Comparison of ENCODE assay signal across 15 cellular contexts in genomic region chr7:140691368-140692045, GRCh38. TPM values are rescaled to one million over a fixed set of nuclear protein-coding genes. Genes with fewer than 3 reads are reported as not detected.
"Had no signal": no experiment of that assay in that cellular context is flagged by ENCODE, and none has a peak within 500 bp of the region (broad histone marks: within the 10 kb centered on the region; RNA-seq: fewer than 3 reads in every experiment).

No MANE protein-coding gene starts in this region.

- H3K9ac ChIP-seq: parathyroid adenoma had no signal

- H3K79me2 ChIP-seq: parathyroid adenoma had no signal

- DNase-seq: activated CD4-positive, alpha-beta T cell treated with anti-CD3 and anti-CD28 coated beads for 48 hours; amygdala; cerebellar nuclear complex; dermis blood vessel endothelial cell; left lung; retina; T-cell had no signal

- H2AFZ ChIP-seq: parathyroid adenoma had no signal

- H3K4me3 Mint-ChIP-seq: activated naive CD8-positive, alpha-beta T cell; brain; memory B cell; T-cell had no signal

- H3K27me3 Mint-ChIP-seq: activated naive CD8-positive, alpha-beta T cell; memory B cell; T-cell had no signal

- H3K4me3 ChIP-seq: left lung, tibial nerve had no signal

- H3K9me3 ChIP-seq: left lung, tibial nerve had no signal

- H3K27me3 ChIP-seq: left lung, tibial nerve had no signal

- ATAC-seq: left lung, T-cell had no signal

- H3K27ac ChIP-seq: left lung, parathyroid adenoma, tibial nerve, VCaP had no signal

- H3K27ac Mint-ChIP-seq: activated T-helper 2 cell treated with anti-CD3 and anti-CD28 coated beads, Interferon-gamma antibody, Interleukin-2, Interleukin-4, amounts not matched to agents 10 μg/mL and 5 μg/mL and 100 μg/mL, durations not matched to agents 14 hours and 24 hours and 36 hours; brain; memory B cell had no signal

- H3K9me3 Mint-ChIP-seq: activated T-helper 2 cell treated with anti-CD3 and anti-CD28 coated beads, Interferon-gamma antibody, Interleukin-2, Interleukin-4, amounts not matched to agents 10 μg/mL and 5 μg/mL and 100 μg/mL, durations not matched to agents 14 hours and 24 hours and 36 hours; brain; memory B cell; neural crest cell; T-cell had no signal

- H3K4me1 Mint-ChIP-seq: memory B cell had no signal

- H3K36me3 Mint-ChIP-seq: activated naive CD8-positive, alpha-beta T cell had no signal

RNA-seq across cellular contexts. Expression of gene DENND2A, which starts 50.9 kb away (rescaled TPM):
- total RNA-seq: activated T-helper 2 cell treated with anti-CD3 and anti-CD28 coated beads, Interferon-gamma antibody, Interleukin-2, Interleukin-4, amounts not matched to agents 10 μg/mL and 5 μg/mL and 100 μg/mL, durations not matched to agents 14 hours and 24 hours and 36 hours had no signal
